Comparison of ENCODE assay signal across 11 cellular contexts in the genomic region with DNA sequence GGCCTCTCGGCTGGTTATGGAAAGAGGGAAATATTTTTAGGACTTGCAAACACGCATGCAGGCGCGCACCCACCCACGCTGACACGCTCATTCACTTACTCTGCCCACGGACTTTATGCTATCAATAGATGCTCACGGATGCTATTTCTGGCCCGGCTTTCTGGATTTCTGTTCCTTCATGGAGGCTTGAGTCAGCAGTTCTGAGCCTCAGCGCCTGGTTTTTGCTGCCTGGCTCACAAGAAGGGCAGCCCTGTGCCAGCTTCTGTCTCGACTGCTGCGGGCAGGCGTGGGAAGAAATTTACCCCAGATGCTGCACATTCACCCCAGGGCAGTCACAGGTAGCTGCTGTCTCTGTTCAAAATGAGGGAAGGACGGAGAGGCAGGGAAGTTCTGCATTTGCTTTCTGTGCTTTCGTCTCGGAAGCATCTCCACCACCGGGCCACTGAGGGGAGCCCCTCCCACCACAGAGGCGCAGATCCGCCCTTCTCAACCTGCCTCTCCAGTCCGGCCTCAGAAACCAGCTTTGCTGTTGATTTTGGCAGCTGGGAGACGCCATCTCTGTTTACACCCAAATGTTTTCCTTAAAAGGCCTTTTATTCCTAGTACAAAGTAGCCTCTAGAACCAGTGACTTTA.
DNase-seq lines count a peak whose midpoint lies in the region; ATAC-seq, FAIRE-seq and TF ChIP-seq lines count a peak whose summit lies in the region.
"Had no signal": no experiment of that assay in that cellular context is flagged by ENCODE, and none has a peak within 500 bp of the region (broad histone marks: within the 10 kb centered on the region; RNA-seq: fewer than 3 reads in every experiment).

No MANE protein-coding gene starts in this region.

- no peak for FAIRE-seq in GM19239 (lab: Jason Lieb, UNC)

- DNase-seq in LNCaP clone FGC (ENCODE audit: low read depth) (peak; percentile 95), cerebellum (ENCODE audit: low spot score) (peak; percentile 67), left kidney (ENCODE audit: low read depth, low spot score) (peak; percentile 60), superior temporal gyrus (ENCODE audit: extremely low spot score) (peak; percentile 84), HT-29 (ENCODE audit: low spot score) (no peak), GM19239 (ENCODE audit: insufficient read length, low spot score) (no peak)
- no peak for DNase-seq in activated CD4-positive, alpha-beta memory T cell treated with anti-CD3 and anti-CD28 coated beads, Interleukin-2, amount 10 ng/mL, durations not matched to agents 7 days and 5 days
- DNase-seq: naive B cell had no signal

- peak overlapping the region; percentile 45 for H3K4me3 ChIP-seq in LNCaP clone FGC (ENCODE audit: low read depth, low read length)
- H3K4me3 ChIP-seq: SJSA1 had no signal

- no peak overlapping the region for H3K4me3 Mint-ChIP-seq in activated CD4-positive, alpha-beta memory T cell treated with anti-CD3 and anti-CD28 coated beads, Interleukin-2, amount 10 ng/mL, durations not matched to agents 7 days and 5 days
- H3K4me3 Mint-ChIP-seq: activated naive CD8-positive, alpha-beta T cell; naive B cell had no signal

- no peak overlapping the region for H3K27ac Mint-ChIP-seq in activated CD4-positive, alpha-beta memory T cell treated with anti-CD3 and anti-CD28 coated beads, Interleukin-2, amount 10 ng/mL, durations not matched to agents 7 days and 5 days
- H3K27ac Mint-ChIP-seq: activated naive CD8-positive, alpha-beta T cell; naive B cell had no signal

- CTCF ChIA-PET in activated CD4-positive, alpha-beta memory T cell treated with anti-CD3 and anti-CD28 coated beads, Interleukin-2, amount 10 ng/mL, durations not matched to agents 7 days and 5 days (lab: Charles Lee), result no interaction called here

- H3K27me3 Mint-ChIP-seq in activated CD4-positive, alpha-beta memory T cell treated with anti-CD3 and anti-CD28 coated beads, Interleukin-2, amount 10 ng/mL, durations not matched to agents 7 days and 5 days, result peaks cover 12% of the 10 kb centered on the region

- H3K36me3 Mint-ChIP-seq in activated CD4-positive, alpha-beta memory T cell treated with anti-CD3 and anti-CD28 coated beads, Interleukin-2, amount 10 ng/mL, durations not matched to agents 7 days and 5 days (ENCODE audit: low read depth), result no peaks in the 10 kb centered on the region
- H3K36me3 Mint-ChIP-seq: activated naive CD8-positive, alpha-beta T cell; naive B cell had no signal

- H3K4me1 Mint-ChIP-seq in activated CD4-positive, alpha-beta memory T cell treated with anti-CD3 and anti-CD28 coated beads, Interleukin-2, amount 10 ng/mL, durations not matched to agents 7 days and 5 days, result no peaks in the 10 kb centered on the region
- H3K4me1 Mint-ChIP-seq: naive B cell had no signal

- no peaks in the 10 kb centered on the region for H3K9me3 Mint-ChIP-seq in activated CD4-positive, alpha-beta memory T cell treated with anti-CD3 and anti-CD28 coated beads, Interleukin-2, amount 10 ng/mL, durations not matched to agents 7 days and 5 days
- H3K9me3 Mint-ChIP-seq: naive B cell had no signal

- ATAC-seq in HG02973 (IDR thresholded peaks at IDR 0.05; ENCODE audit: unreplicated experiment), result no peak

- TF ChIP-seq CTCF in LNCaP clone FGC (IDR thresholded peaks at IDR 0.05; ENCODE audit: control insufficient read depth, extremely low read depth, insufficient read depth), result peak; percentile 23

- POLR2A ChIA-PET in activated CD4-positive, alpha-beta memory T cell treated with anti-CD3 and anti-CD28 coated beads, Interleukin-2, amount 10 ng/mL, durations not matched to agents 7 days and 5 days (lab: Charles Lee), result no interaction called here

Comparison
In these comparisons a context has a peak if more than half of its experiments do, and no peak if none do; other contexts are left out.
1. DNase-seq: peak in LNCaP clone FGC (single experiment), cerebellum (single experiment), left kidney (single experiment) and superior temporal gyrus (single experiment); none in HT-29 (single experiment), activated CD4-positive, alpha-beta memory T cell treated with anti-CD3 and anti-CD28 coated beads, Interleukin-2, amount 10 ng/mL, durations not matched to agents 7 days and 5 days (single experiment) and GM19239 (single experiment).